12 cellular contexts compared by ENCODE assay signal in the genomic region with DNA sequence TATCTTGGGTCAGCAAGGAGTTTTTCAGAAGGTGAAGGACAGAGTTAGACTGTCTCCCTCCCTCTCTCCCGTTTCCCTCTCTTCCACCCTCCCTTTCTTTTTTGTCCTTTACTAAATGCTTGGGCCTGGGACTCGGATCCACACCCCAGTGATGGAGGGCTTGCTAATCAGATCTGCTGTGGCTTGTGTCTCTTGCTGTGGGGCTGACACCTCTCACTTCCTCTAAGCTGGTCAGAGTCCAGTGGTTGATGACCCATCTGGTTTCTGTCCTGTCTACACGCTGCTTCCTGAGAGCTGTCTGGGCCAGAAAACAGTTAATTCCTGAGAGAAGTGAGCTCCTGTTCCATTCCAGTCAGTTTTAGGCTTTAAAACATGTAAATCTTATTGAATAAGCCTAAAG. TPM values are rescaled to one million over a fixed set of nuclear protein-coding genes. Genes with fewer than 3 reads are reported as not detected.
DNase-seq lines count a peak whose midpoint lies in the region; ATAC-seq, FAIRE-seq and TF ChIP-seq lines count a peak whose summit lies in the region.
"Had no signal": no experiment of that assay in that cellular context is flagged by ENCODE, and none has a peak within 500 bp of the region (broad histone marks: within the 10 kb centered on the region; RNA-seq: fewer than 3 reads in every experiment).

No MANE protein-coding gene starts in this region.

- H3K4me1 Mint-ChIP-seq in activated T-cell treated with anti-CD3 and anti-CD28 coated beads, Interleukin-2, amount 50 U/mL, for 4 hours (ENCODE audit: low read depth) = peaks cover 46% of the 10 kb centered on the region
- H3K4me1 Mint-ChIP-seq in astrocyte (ENCODE audit: low read depth, unreplicated experiment) = peaks cover 44% of the 10 kb centered on the region
- peaks cover 29% of the 10 kb centered on the region for H3K4me1 Mint-ChIP-seq in mesothelial cell of epicardium

- H3K9me3 Mint-ChIP-seq in activated T-cell treated with anti-CD3 and anti-CD28 coated beads, Interleukin-2, amount 50 U/mL, for 4 hours = no peaks in the 10 kb centered on the region
- H3K9me3 Mint-ChIP-seq in astrocyte (ENCODE audit: unreplicated experiment) = no peaks in the 10 kb centered on the region
- peaks cover 3% of the 10 kb centered on the region for H3K9me3 Mint-ChIP-seq in mesothelial cell of epicardium

- peak overlapping the region; percentile 67 for H3K9ac ChIP-seq in astrocyte (ENCODE audit: low read length)

- no peak overlapping the region for H3K4me3 ChIP-seq in astrocyte (ENCODE audit: insufficient read depth, low read depth, low read length)
- H3K4me3 ChIP-seq in thoracic aorta = peak overlapping the region; percentile 51
- no peak overlapping the region for H3K4me3 ChIP-seq in aorta (ENCODE audit: low read length in 2 of 2)

- H3K4me3 Mint-ChIP-seq in activated T-cell treated with anti-CD3 and anti-CD28 coated beads, Interleukin-2, amount 50 U/mL, for 4 hours = peak overlapping the region; percentile 22
- H3K4me3 Mint-ChIP-seq in astrocyte (ENCODE audit: unreplicated experiment) (peak overlapping the region; percentile 68), mesothelial cell of epicardium (no peak overlapping the region)

- no peak for ATAC-seq in activated T-cell treated with anti-CD3 and anti-CD28 coated beads, Interleukin-2, amount 50 U/mL, for 4 hours
- ATAC-seq in thoracic aorta (ENCODE audit: insufficient number of reproducible peaks, low FRiP score, low read depth) = no peak
- ATAC-seq in aorta (ENCODE audit: low FRiP score) = no peak
- ATAC-seq: PC-3 had no signal

- no peaks in the 10 kb centered on the region for H3K27me3 Mint-ChIP-seq in activated T-cell treated with anti-CD3 and anti-CD28 coated beads, Interleukin-2, amount 50 U/mL, for 4 hours (ENCODE audit: low read depth)
- H3K27me3 Mint-ChIP-seq in astrocyte (ENCODE audit: low read depth, unreplicated experiment) = no peaks in the 10 kb centered on the region
- H3K27me3 Mint-ChIP-seq in mesothelial cell of epicardium (ENCODE audit: low read depth) = no peaks in the 10 kb centered on the region

- intact Hi-C loops in aorta (cut with DNase I) = loop anchor here in 1 of 2 donors (10.0 kb wide), 1 partner anchor 1567 kb away; the partner anchor contains the start of gene ZNF621

- H3K27ac Mint-ChIP-seq in astrocyte (ENCODE audit: unreplicated experiment) (peak overlapping the region; percentile 64), mesothelial cell of epicardium (peak overlapping the region; percentile 42)

- H3K27me3 ChIP-seq in astrocyte (ENCODE audit: insufficient read depth, low read length) = no peaks in the 10 kb centered on the region
- no peaks in the 10 kb centered on the region for H3K27me3 ChIP-seq in thoracic aorta (replicated peaks; ENCODE audit: insufficient read depth)
- H3K27me3 ChIP-seq in aorta (ENCODE audit: control insufficient read depth in 1 of 2, insufficient read depth in 2 of 2, low read length in 1 of 2) = no peaks in the 10 kb centered on the region

- peaks cover 4% of the 10 kb centered on the region for H3K79me2 ChIP-seq in astrocyte (ENCODE audit: insufficient read depth, low read length)

- H3K4me2 ChIP-seq in astrocyte (ENCODE audit: low read length) = peak overlapping the region; percentile 79

- H3K27ac ChIP-seq in astrocyte (ENCODE audit: low read depth, low read length) = peak overlapping the region; percentile 68
- peak overlapping the region in 1 of 2 donors; percentile 55 for H3K27ac ChIP-seq in thoracic aorta
- H3K27ac ChIP-seq in aorta (ENCODE audit: low read depth in 1 of 2, low read length in 2 of 2) = no peak overlapping the region

- 87 to 89% methylated on average over 3 of the region's 3 CpGs for WGBS in aorta, 2 donors

- H3K36me3 Mint-ChIP-seq in activated T-cell treated with anti-CD3 and anti-CD28 coated beads, Interleukin-2, amount 50 U/mL, for 4 hours (ENCODE audit: insufficient read depth) = peaks cover 32% of the 10 kb centered on the region
- peaks cover 27% of the 10 kb centered on the region for H3K36me3 Mint-ChIP-seq in astrocyte (ENCODE audit: low read depth, unreplicated experiment)
- peaks cover 40% of the 10 kb centered on the region for H3K36me3 Mint-ChIP-seq in mesothelial cell of epicardium

- H4K20me1 ChIP-seq in astrocyte (ENCODE audit: insufficient read depth, low read length) = no peaks in the 10 kb centered on the region

- no peak for DNase-seq in activated T-cell treated with anti-CD3 and anti-CD28 coated beads, Interleukin-2, amount 50 U/mL, for 4 hours
- DNase-seq in activated T-cell treated with anti-CD3 and anti-CD28 coated beads, Interleukin-2, amount 50 U/mL, for 48 hours = no peak
- DNase-seq in astrocyte (ENCODE audit: low read depth) = no peak
- no peak for DNase-seq in mesothelial cell of epicardium (ENCODE audit: low spot score in 2 of 2, unreplicated experiment in 2 of 2)
- DNase-seq in thoracic aorta (ENCODE audit: low spot score) = no peak
- DNase-seq in aorta = no peak
- no peak for DNase-seq in globus pallidus (ENCODE audit: low spot score)
- no peak for DNase-seq in activated effector memory CD4-positive, alpha-beta T cell treated with anti-CD3 and anti-CD28 coated beads, Interleukin-2, amount 50 U/mL, for 16 hours
- DNase-seq: activated CD4-positive, alpha-beta T cell treated with anti-CD3 and anti-CD28 coated beads, Interleukin-2, amount 50 U/mL, for 4 hours; effector CD8-positive, alpha-beta T cell; Kasumi-1; PC-3 had no signal

- TF ChIP-seq CTCF in astrocyte (IDR thresholded peaks at IDR 0.05; ENCODE audit: insufficient read depth, low read depth, low read length) (no peak), mesothelial cell of epicardium (IDR thresholded peaks at IDR 0.05; ENCODE audit: unreplicated experiment) (no peak), thoracic aorta (IDR thresholded peaks at IDR 0.05) (no peak)

- H3K4me1 ChIP-seq in astrocyte (ENCODE audit: insufficient read depth, low read length) = peaks cover 28% of the 10 kb centered on the region
- peaks cover 6 to 35% of the 10 kb centered on the region in 2 donors for H3K4me1 ChIP-seq in thoracic aorta (ENCODE audit: control insufficient read depth in 1 of 2, low read depth in 2 of 2)
- H3K4me1 ChIP-seq in aorta (ENCODE audit: control insufficient read depth in 1 of 2, insufficient read depth in 2 of 2, low read length in 2 of 2) = no peaks in the 10 kb centered on the region

- no peak for FAIRE-seq in astrocyte (lab: Jason Lieb, UNC)

- H3K36me3 ChIP-seq in astrocyte (ENCODE audit: insufficient read depth, low read length) (no peaks in the 10 kb centered on the region), thoracic aorta (no peaks in the 10 kb centered on the region), aorta (ENCODE audit: control insufficient read depth in 1 of 2, insufficient read depth in 2 of 2, low read length in 1 of 2) (peaks cover 0 to 2% of the 10 kb centered on the region in 2 donors)

- no peak overlapping the region for H2AFZ ChIP-seq in astrocyte (ENCODE audit: low read depth, low read length)

- H3K9me3 ChIP-seq in astrocyte (ENCODE audit: insufficient read depth, low read depth, low read length) = peaks cover 3% of the 10 kb centered on the region
- no peaks in the 10 kb centered on the region for H3K9me3 ChIP-seq in thoracic aorta
- no peaks in the 10 kb centered on the region for H3K9me3 ChIP-seq in aorta (ENCODE audit: control insufficient read depth, low read length)

RNA-seq across cellular contexts. Expression of gene TRAK1, which starts 0.8 kb away (rescaled TPM):
- 10 to 100 TPM; 17.2 to 22.3 (median 22.2) TPM for total RNA-seq in activated T-cell treated with anti-CD3 and anti-CD28 coated beads, Interleukin-2, amount 50 U/mL, for 4 hours
- total RNA-seq in astrocyte = 52.3 and 56.2 TPM in 2 replicates
- 49.0 to 50.7 TPM (median 50.3 TPM) in 3 replicates for total RNA-seq in mesothelial cell of epicardium
- 10 to 100 TPM; 35.1 to 36.0 TPM for total RNA-seq in thoracic aorta
- 10 to 100 TPM; 33.5 to 37.7 TPM for total RNA-seq in aorta
- polyA plus RNA-seq in aorta = 10 to 100 TPM; 15.7 to 16.3 TPM
